In the genomic region with DNA sequence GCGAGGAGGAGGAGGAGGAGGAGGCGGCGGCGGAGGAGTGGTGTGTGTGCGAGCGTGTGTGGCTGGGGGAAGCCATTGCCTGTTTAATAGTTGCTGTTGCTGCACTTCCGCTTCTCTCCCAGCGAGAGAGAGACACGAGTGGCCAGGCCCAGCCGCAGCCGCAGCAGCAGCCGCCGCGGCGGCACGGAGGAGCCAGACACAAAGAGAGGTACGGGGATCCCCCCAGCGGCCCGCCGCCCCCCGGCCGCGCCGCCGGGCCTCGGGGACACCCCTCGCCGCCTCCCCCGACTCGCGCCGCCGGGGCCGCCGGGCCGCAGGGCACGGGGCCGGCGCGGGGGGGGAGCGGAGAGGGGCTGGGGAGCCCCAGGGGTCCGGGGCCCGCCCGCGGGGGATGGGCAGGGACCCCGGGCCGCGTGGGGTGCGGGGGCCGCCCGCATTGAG, we compare ENCODE assay signal across 8 cellular contexts. TPM values are rescaled to one million over a fixed set of nuclear protein-coding genes. Genes with fewer than 3 reads are reported as not detected.
DNase-seq lines count a peak whose midpoint lies in the region; FAIRE-seq and TF ChIP-seq lines count a peak whose summit lies in the region.

A gene (plus strand): TSS at position 75 of the 441 bp plus-strand sequence. CDS start 1,315 bp downstream, outside the sequence.

- intact Hi-C loops in breast epithelium (cut with DNase I; ENCODE audit: low total_unique reads): no loop called here
- intact Hi-C loops in spleen (cut with DNase I; ENCODE audit: low total_unique reads): no loop called here

- H3K27me3 ChIP-seq in H7 (ENCODE audit: control insufficient read depth, insufficient read depth, low read length) (no peaks in the 10 kb centered on the region; the same call in 1 of the 2 replicates), breast epithelium (no peaks in the 10 kb centered on the region), spleen (replicated peaks in 1 of 7) (no peaks in the 10 kb centered on the region)

- H3K36me3 ChIP-seq in H7 (replicated peaks; ENCODE audit: control insufficient read depth, insufficient read depth, low read length) (no peaks in the 10 kb centered on the region; the same call in none of the 2 replicates), breast epithelium (no peaks in the 10 kb centered on the region), spleen (no peaks in the 10 kb centered on the region)

- H3K4me3 ChIP-seq in H7 (ENCODE audit: insufficient read depth, low read depth, low read length) (peak within 1 kb of the TSS; percentile 82), breast epithelium (peak within 1 kb of the TSS; percentile 86 to 98 (median 97)), spleen (peak within 1 kb of the TSS; percentile 63 to 88 (median 76))

- no peaks in the 10 kb centered on the region for H3K9me3 ChIP-seq in breast epithelium
- H3K9me3 ChIP-seq in spleen: no peaks in the 10 kb centered on the region

- TF ChIP-seq CTCF in VCaP (conservative IDR thresholded peaks at IDR 0.05) (no peak), breast epithelium (IDR thresholded peaks at IDR 0.05) (no peak), spleen (IDR thresholded peaks at IDR 0.05 in 8 of 11, conservative IDR thresholded peaks at IDR 0.05 in 3 of 11) (no peak)

- DNase-seq in GM12891 (ENCODE audit: insufficient read length, low spot score) (peak; percentile 57), H7 (peak; percentile 84), M059J (ENCODE audit: low read depth) (peak; percentile 66), breast epithelium (ENCODE audit: low spot score in 2 of 2) (peak; percentile 54 to 64), iPS-NIHi11 (ENCODE audit: low spot score) (peak; percentile 67), spleen (peak; percentile 96), iPS-NIHi7 (ENCODE audit: extremely low spot score) (no peak)

- peak; percentile 93 for FAIRE-seq in GM12891 (lab: Jason Lieb, UNC)

- WGBS in spleen, 5 donors: 0 to 2% (median 2%) methylated on average over 13 to 51 of the region's 51 CpGs

- TF ChIP-seq POLR2A in GM12891 (IDR thresholded peaks at IDR 0.05; ENCODE audit: low read depth, low read length) (peak; percentile 73), breast epithelium (IDR thresholded peaks at IDR 0.05) (no peak), spleen (IDR thresholded peaks at IDR 0.05) (peak in 1 of 3 donors; percentile 30)

- peak within 1 kb of the TSS; percentile 100 for H3K27ac ChIP-seq in VCaP
- H3K27ac ChIP-seq in breast epithelium: peak within 1 kb of the TSS; percentile 94 to 95
- H3K27ac ChIP-seq in spleen: peak within 1 kb of the TSS; percentile 84 to 93 (median 90)

- H3K4me1 ChIP-seq in breast epithelium (no peaks in the 10 kb centered on the region), spleen (peaks cover 24 to 49% (median 39%) of the 10 kb centered on the region in 6 donors)

TF ChIP-seq in GM12891, 5 proteins besides CTCF, POLR2A, EP300 and RAD21:
- TF ChIP-seq PAX5 (IDR thresholded peaks at IDR 0.05; ENCODE audit: insufficient read depth, low read length, severe bottlenecking) (no peak), POU2F2 (IDR thresholded peaks at IDR 0.05; ENCODE audit: low read depth, low read length) (no peak), TAF1 (IDR thresholded peaks at IDR 0.05; ENCODE audit: low read depth, low read length) (peak; percentile 67), SPI1 (IDR thresholded peaks at IDR 0.05; ENCODE audit: low read depth, low read length) (peak; percentile 87), POLR2AphosphoS5 (IDR thresholded peaks at IDR 0.05; ENCODE audit: low read depth, low read length) (peak; percentile 49; the same call in 1 of the 2 replicates)

RNA-seq across cellular contexts. Expression of the gene that starts here (rescaled TPM):
- 153 TPM for polyA plus RNA-seq in GM12891 (2012; ENCODE audit: low read depth, missing spikeins)
- total RNA-seq in H7 (2014; rRNA removed; shearing (Covaris generic)): 138 and 159 TPM in 2 replicates
- 99.0 and 107 TPM in 2 replicates for total RNA-seq in M059J (2014; rRNA removed; shearing (Covaris generic))
- total RNA-seq in breast epithelium (100 to 1,000 TPM in 2 of 3 donors, 10 to 100 TPM in 1; 86.4 to 127 (median 111) TPM), spleen (100 to 1,000 TPM in 2 of 7 donors, 10 to 100 TPM in 5; 62.6 to 106 (median 87.2) TPM)
- polyA plus RNA-seq in spleen: 10 to 100 TPM; 68.8 to 96.1 (median 95.1) TPM
